Comparison of ENCODE assay signal across 1 cellular context in genomic region chr7:100572949-100573675, GRCh38.
TF ChIP-seq lines count a peak whose summit lies in the region.

No MANE protein-coding gene starts in this region.

TF ChIP-seq in SK-N-SH treated with all-trans-retinoic acid at 6 μM for 48 hours, 23 proteins besides CTCF, POLR2A, EP300 and RAD21:
- no peak for TF ChIP-seq POU6F1 (CRISPR knock-in tag; IDR thresholded peaks at IDR 0.05; ENCODE audit: borderline replicate concordance, low read depth)
- TF ChIP-seq ZFP30 (CRISPR knock-in tag; IDR thresholded peaks at IDR 0.05): no peak
- TF ChIP-seq PPARA (CRISPR knock-in tag; IDR thresholded peaks at IDR 0.05; ENCODE audit: borderline replicate concordance): no peak
TF ChIP-seq in SK-N-SH treated with all-trans-retinoic acid at 6 μM for 48 hours: peak in this region for 0.
